ENCODE assay signal across 17 cellular contexts in the genomic region with DNA sequence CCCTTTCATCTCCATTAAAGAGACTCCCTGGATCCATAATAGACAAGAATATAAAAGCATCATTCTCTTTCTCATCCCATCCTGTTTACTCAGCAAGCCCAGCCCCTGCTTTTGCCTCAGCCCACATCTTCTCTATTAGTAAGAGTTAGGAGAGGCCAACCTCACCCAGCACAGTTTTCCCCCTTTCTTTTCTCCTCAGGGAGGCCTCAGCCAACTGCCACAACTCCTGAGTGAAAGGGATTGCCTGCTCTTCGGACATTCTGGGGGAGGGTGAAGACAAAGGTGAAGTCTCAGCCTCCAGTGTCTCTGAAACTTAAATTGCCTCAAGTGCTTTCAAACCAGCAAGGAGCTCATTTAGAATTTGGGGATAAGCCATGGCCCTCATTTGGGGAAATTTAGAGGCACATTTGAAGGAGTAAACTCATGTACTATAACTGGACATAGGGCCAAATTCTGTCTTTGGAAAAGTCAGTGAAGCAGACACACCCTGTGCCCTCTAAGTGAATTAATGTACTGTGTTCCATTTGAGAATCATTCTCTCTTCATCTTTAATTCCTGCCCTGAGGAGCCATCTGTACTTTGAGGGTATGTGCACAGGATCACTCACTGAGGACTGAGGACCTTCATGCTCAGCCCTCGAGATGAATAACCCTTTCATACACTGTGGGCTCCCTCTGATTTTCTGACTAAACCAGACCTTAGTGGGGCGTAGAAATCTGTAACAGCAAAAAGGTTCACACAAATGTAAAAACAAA.
DNase-seq lines count a peak whose midpoint lies in the region; ATAC-seq and TF ChIP-seq lines count a peak whose summit lies in the region.
"Had no signal": no experiment of that assay in that cellular context is flagged by ENCODE, and none has a peak within 500 bp of the region (broad histone marks: within the 10 kb centered on the region; RNA-seq: fewer than 3 reads in every experiment).

No MANE protein-coding gene starts in this region.

- H3F3A ChIP-seq in PC-3 (ENCODE audit: low read length, unreplicated experiment), result no peaks in the 10 kb centered on the region

- H3K9me3 ChIP-seq in Karpas-422 (ENCODE audit: low read length) (no peaks in the 10 kb centered on the region), SK-N-MC (ENCODE audit: low read depth, low read length) (no peaks in the 10 kb centered on the region), PC-3 (ENCODE audit: low read length) (no peaks in the 10 kb centered on the region)

- BruUV-seq in PC-3 (replicated peaks; lab: Mats Ljungman, UMichigan), result no TSS peak

- H3K4me1 ChIP-seq in Karpas-422 (ENCODE audit: low read length), result peaks cover 7% of the 10 kb centered on the region
- H3K4me1 ChIP-seq in PC-3 (ENCODE audit: insufficient read depth, low read length), result no peaks in the 10 kb centered on the region

- no peak for TF ChIP-seq CTCF in chondrocyte (IDR thresholded peaks at IDR 0.05)
- no peak for TF ChIP-seq CTCF in dorsolateral prefrontal cortex (IDR thresholded peaks at IDR 0.05 in 54 of 56, conservative IDR thresholded peaks at IDR 0.05 in 2 of 56; ENCODE audit: low read depth in 1 of 56, partially characterized antibody in 56 of 56)
- TF ChIP-seq CTCF in PC-3 (conservative IDR thresholded peaks at IDR 0.05; ENCODE audit: low read depth, low read length), result no peak

- no peak overlapping the region for H3K4me3 Mint-ChIP-seq in chondrocyte (ENCODE audit: unreplicated experiment)
- H3K4me3 Mint-ChIP-seq: CD4-positive, CD25-positive, alpha-beta regulatory T cell; IgD-negative memory B cell; T-helper 17 cell had no signal

- H4K20me1 ChIP-seq in Karpas-422 (ENCODE audit: insufficient read depth, low read depth, low read length) (no peaks in the 10 kb centered on the region), PC-3 (ENCODE audit: low read length) (no peaks in the 10 kb centered on the region)

- 0 out of 2 replicates have a peak overlapping the region, but pooled peaks have one; percentile 50 for H2AFZ ChIP-seq in Karpas-422 (ENCODE audit: low read length)
- no peak overlapping the region for H2AFZ ChIP-seq in PC-3 (ENCODE audit: low read length)

- no peaks in the 10 kb centered on the region for H3K36me3 Mint-ChIP-seq in chondrocyte (ENCODE audit: low read depth)
- H3K36me3 Mint-ChIP-seq: CD4-positive, CD25-positive, alpha-beta regulatory T cell; IgD-negative memory B cell had no signal

- H3K9me2 ChIP-seq in Karpas-422 (replicated peaks; ENCODE audit: insufficient read depth, low read length) (no peaks in the 10 kb centered on the region), PC-3 (replicated peaks; ENCODE audit: low read length) (no peaks in the 10 kb centered on the region)

- H3K9me3 Mint-ChIP-seq in chondrocyte (ENCODE audit: low read depth), result no peaks in the 10 kb centered on the region
- H3K9me3 Mint-ChIP-seq: IgD-negative memory B cell had no signal

- DNase-seq in ELF-1 (ENCODE audit: low read depth, low spot score) (peak; percentile 48), Karpas-422 (no peak), SK-N-MC (ENCODE audit: low read depth, low spot score) (no peak), iPS-NIHi7 (ENCODE audit: extremely low spot score) (peak; percentile 15), chondrocyte (ENCODE audit: low spot score) (no peak), dorsolateral prefrontal cortex (no peak), PC-3 (no peak)
- DNase-seq: ACHN; CD4-positive, CD25-positive, alpha-beta regulatory T cell; DND-41; GF-D8; HCEC 1CT; MV-4-11; NCI-H1417 treated with DMSO at 0.1 percent for 48 hours; NCI-H446; T-helper 17 cell had no signal

- H3K27ac ChIP-seq in Karpas-422 (ENCODE audit: low read length), result no peak overlapping the region
- H3K27ac ChIP-seq in SK-N-MC, result 0 out of 2 replicates have a peak overlapping the region, but pooled peaks have one; percentile 20
- H3K27ac ChIP-seq in dorsolateral prefrontal cortex, result no peak overlapping the region
- H3K27ac ChIP-seq in PC-3 (ENCODE audit: low read length), result no peak overlapping the region

- no peaks in the 10 kb centered on the region for H3K27me3 Mint-ChIP-seq in chondrocyte (ENCODE audit: low read depth)
- H3K27me3 Mint-ChIP-seq: CD4-positive, CD25-positive, alpha-beta regulatory T cell; IgD-negative memory B cell; T-helper 17 cell had no signal

- CTCF ChIA-PET in PC-3 (lab: Charles Lee), result no interaction called here

- H3K4me2 ChIP-seq in Karpas-422 (ENCODE audit: low read depth, low read length, poor library complexity, severe bottlenecking), result no peak overlapping the region
- no peak overlapping the region for H3K4me2 ChIP-seq in PC-3 (ENCODE audit: low read length)

- H3K27ac Mint-ChIP-seq in chondrocyte (ENCODE audit: unreplicated experiment), result no peak overlapping the region
- H3K27ac Mint-ChIP-seq: CD4-positive, CD25-positive, alpha-beta regulatory T cell; IgD-negative memory B cell; T-helper 17 cell had no signal

- H3K4me3 ChIP-seq in Karpas-422 (ENCODE audit: low read length) (no peak overlapping the region), SK-N-MC (0 out of 2 replicates have a peak overlapping the region, but pooled peaks have one; percentile 14), dorsolateral prefrontal cortex (no peak overlapping the region), PC-3 (ENCODE audit: low read length) (no peak overlapping the region)

- H3K79me2 ChIP-seq in Karpas-422 (ENCODE audit: low read length), result no peaks in the 10 kb centered on the region
- H3K79me2 ChIP-seq in PC-3 (ENCODE audit: low read length), result no peaks in the 10 kb centered on the region

- H3K27me3 ChIP-seq in Karpas-422 (ENCODE audit: low read length), result no peaks in the 10 kb centered on the region
- H3K27me3 ChIP-seq in dorsolateral prefrontal cortex, result no peaks in the 10 kb centered on the region
- peaks cover 27% of the 10 kb centered on the region for H3K27me3 ChIP-seq in PC-3 (ENCODE audit: low read length)

- no peak overlapping the region for H3K9ac ChIP-seq in Karpas-422 (ENCODE audit: low read length)
- peak overlapping the region; percentile 6 for H3K9ac ChIP-seq in SK-N-MC (ENCODE audit: insufficient read length)
- no peak overlapping the region for H3K9ac ChIP-seq in PC-3 (ENCODE audit: low read length)

- ATAC-seq in PC-3, result no peak
- ATAC-seq: T-helper 17 cell had no signal

- peaks cover 16% of the 10 kb centered on the region for H3K4me1 Mint-ChIP-seq in chondrocyte (ENCODE audit: low read depth)
- H3K4me1 Mint-ChIP-seq: CD4-positive, CD25-positive, alpha-beta regulatory T cell; T-helper 17 cell had no signal

- H3K36me3 ChIP-seq in Karpas-422 (ENCODE audit: insufficient read depth, low read length) (no peaks in the 10 kb centered on the region), SK-N-MC (ENCODE audit: insufficient read depth, low read length) (no peaks in the 10 kb centered on the region), PC-3 (ENCODE audit: low read depth, low read length) (no peaks in the 10 kb centered on the region)

- intact Hi-C loops in dorsolateral prefrontal cortex (cut with DNase I) (no loop called here), PC-3 (cut with micrococcal nuclease) (no loop called here)

- POLR2A ChIA-PET in PC-3 (lab: Charles Lee; ENCODE audit: unreplicated experiment), result no interaction called here

Comparison
In these comparisons a context has a peak if more than half of its experiments do, and no peak if none do; other contexts are left out.
1. DNase-seq: peak in ELF-1 (single experiment) and iPS-NIHi7 (single experiment); none in Karpas-422 (single experiment), SK-N-MC (single experiment), chondrocyte (single experiment), dorsolateral prefrontal cortex (0 of 10) and PC-3 (single experiment).